ENCODE assay signal across 40 cellular contexts in genomic region chr2:192023006-192023405, GRCh38.
"Had no signal": no experiment of that assay in that cellular context is flagged by ENCODE, and none has a peak within 500 bp of the region (broad histone marks: within the 10 kb centered on the region; RNA-seq: fewer than 3 reads in every experiment).

No MANE protein-coding gene starts in this region.

- H3K4me3 Mint-ChIP-seq: activated naive CD4-positive, alpha-beta T cell treated with anti-CD3 and anti-CD28 coated beads for 36 hours; activated naive CD4-positive, alpha-beta T cell treated with anti-CD3 and anti-CD28 coated beads, Interleukin-2, amount 10 ng/mL, durations not matched to agents 7 days and 5 days; activated naive CD4-positive, alpha-beta T cell treated with anti-CD3 and anti-CD28 coated beads, Interleukin-2, amount 50 U/mL, for 24 hours; activated naive CD8-positive, alpha-beta T cell; activated naive CD8-positive, alpha-beta T cell treated with anti-CD3 and anti-CD28 coated beads for 36 hours; activated naive CD8-positive, alpha-beta T cell treated with anti-CD3 and anti-CD28 coated beads, Interleukin-2, amount 10 ng/mL, durations not matched to agents 7 days and 5 days; activated naive CD8-positive, alpha-beta T cell treated with anti-CD3 and anti-CD28 coated beads, Interleukin-2, amount 50 U/mL, for 24 hours; activated T-cell treated with anti-CD3 and anti-CD28 coated beads, Interleukin-2, amount 50 U/mL, for 24 hours; activated T-cell treated with anti-CD3 and anti-CD28 coated beads, Interleukin-2, amount 50 U/mL, for 4 hours; activated T-cell treated with anti-CD3 and anti-CD28 coated beads, Interleukin-2, amount 50 U/mL, for 72 hours; activated T-helper 1 cell treated with anti-CD3 and anti-CD28 coated beads, Interleukin-12 subunit alpha, Interleukin-12 subunit beta, Interleukin-2, Interleukin-4 antibody, amounts not matched to agents 30 ng/mL and 10 ng/mL and 1 ng/mL, durations not matched to agents 14 hours and 24 hours and 36 hours; activated T-helper 17 cell treated with anti-CD3 and anti-CD28 coated beads, Interleukin-2, amount 50 U/mL, for 72 hours; brain; central memory CD8-positive, alpha-beta T cell had no signal

- ATAC-seq: activated naive CD4-positive, alpha-beta T cell treated with anti-CD3 and anti-CD28 coated beads, Interleukin-2, amount 50 U/mL, for 72 hours; activated naive CD8-positive, alpha-beta T cell treated with anti-CD3 and anti-CD28 coated beads, Interleukin-2, amount 50 U/mL, for 24 hours; activated T-cell treated with anti-CD3 and anti-CD28 coated beads, Interleukin-2, amount 50 U/mL, for 4 hours; activated T-cell treated with anti-CD3 and anti-CD28 coated beads, Interleukin-2, amount 50 U/mL, for 72 hours; activated T-helper 17 cell treated with anti-CD3 and anti-CD28 coated beads, Interleukin-2, amount 50 U/mL, for 72 hours; body of pancreas had no signal

- H3K9me3 ChIP-seq: adrenal gland, ascending aorta, body of pancreas, breast epithelium had no signal

- H3K27me3 Mint-ChIP-seq: brain had no signal

- H3K36me3 ChIP-seq: adrenal gland, ascending aorta, brain microvascular endothelial cell, breast epithelium, cardiac muscle cell had no signal

- H3K27me3 ChIP-seq: adrenal gland, ascending aorta, body of pancreas, brain microvascular endothelial cell, breast epithelium, cardiac muscle cell had no signal

- DNase-seq: activated effector memory CD4-positive, alpha-beta T cell treated with anti-CD3 and anti-CD28 coated beads, Interleukin-2, amount 50 U/mL, for 16 hours; activated effector memory CD4-positive, alpha-beta T cell treated with Interleukin-2 at 50 U/mL for 16 hours; activated gamma-delta T cell; activated gamma-delta T cell treated with Interleukin-2 at 50 U/mL for 16 hours; activated naive CD4-positive, alpha-beta T cell; activated naive CD4-positive, alpha-beta T cell treated with anti-CD3 and anti-CD28 coated beads for 36 hours; activated naive CD4-positive, alpha-beta T cell treated with anti-CD3 and anti-CD28 coated beads, Interleukin-2, amount 10 ng/mL, durations not matched to agents 7 days and 5 days; activated naive CD4-positive, alpha-beta T cell treated with anti-CD3 and anti-CD28 coated beads, Interleukin-2, amount 50 U/mL, for 16 hours; activated naive CD4-positive, alpha-beta T cell treated with Interleukin-2 at 50 U/mL for 16 hours; activated naive CD8-positive, alpha-beta T cell treated with anti-CD3 and anti-CD28 coated beads for 36 hours; activated naive CD8-positive, alpha-beta T cell treated with anti-CD3 and anti-CD28 coated beads, Interleukin-2, amount 10 ng/mL, durations not matched to agents 7 days and 5 days; activated naive CD8-positive, alpha-beta T cell treated with anti-CD3 and anti-CD28 coated beads, Interleukin-2, amount 50 U/mL, for 24 hours; activated T-cell treated with anti-CD3 and anti-CD28 coated beads, Interleukin-2, amount 50 U/mL, for 1 hour; activated T-cell treated with anti-CD3 and anti-CD28 coated beads, Interleukin-2, amount 50 U/mL, for 24 hours; activated T-cell treated with anti-CD3 and anti-CD28 coated beads, Interleukin-2, amount 50 U/mL, for 4 hours; activated T-cell treated with anti-CD3 and anti-CD28 coated beads, Interleukin-2, amount 50 U/mL, for 48 hours; activated T-cell treated with anti-CD3 and anti-CD28 coated beads, Interleukin-2, amount 50 U/mL, for 72 hours; adrenal gland; amniotic stem cell; amygdala; anterior cingulate cortex; aorta; body of pancreas; brain microvascular endothelial cell; caudate nucleus; central memory CD4-positive, alpha-beta T cell; cerebellar nuclear complex had no signal

- H3K27ac Mint-ChIP-seq: activated naive CD4-positive, alpha-beta T cell treated with anti-CD3 and anti-CD28 coated beads for 36 hours; activated naive CD4-positive, alpha-beta T cell treated with anti-CD3 and anti-CD28 coated beads, Interleukin-2, amount 10 ng/mL, durations not matched to agents 7 days and 5 days; activated naive CD4-positive, alpha-beta T cell treated with anti-CD3 and anti-CD28 coated beads, Interleukin-2, amount 50 U/mL, for 24 hours; activated naive CD4-positive, alpha-beta T cell treated with anti-CD3 and anti-CD28 coated beads, Interleukin-2, amount 50 U/mL, for 72 hours; activated naive CD8-positive, alpha-beta T cell; activated naive CD8-positive, alpha-beta T cell treated with anti-CD3 and anti-CD28 coated beads for 36 hours; activated naive CD8-positive, alpha-beta T cell treated with anti-CD3 and anti-CD28 coated beads, Interleukin-2, amount 10 ng/mL, durations not matched to agents 7 days and 5 days; activated naive CD8-positive, alpha-beta T cell treated with anti-CD3 and anti-CD28 coated beads, Interleukin-2, amount 50 U/mL, for 24 hours; activated T-cell treated with anti-CD3 and anti-CD28 coated beads, Interleukin-2, amount 50 U/mL, for 24 hours; activated T-cell treated with anti-CD3 and anti-CD28 coated beads, Interleukin-2, amount 50 U/mL, for 72 hours; activated T-helper 1 cell treated with anti-CD3 and anti-CD28 coated beads, Interleukin-12 subunit alpha, Interleukin-12 subunit beta, Interleukin-2, Interleukin-4 antibody, amounts not matched to agents 30 ng/mL and 10 ng/mL and 1 ng/mL, durations not matched to agents 14 hours and 24 hours and 36 hours; activated T-helper 17 cell treated with anti-CD3 and anti-CD28 coated beads, Interleukin-2, amount 50 U/mL, for 72 hours; activated T-helper 2 cell treated with anti-CD3 and anti-CD28 coated beads, Interferon-gamma antibody, Interleukin-2, Interleukin-4, amounts not matched to agents 10 μg/mL and 5 μg/mL and 100 μg/mL, durations not matched to agents 14 hours and 24 hours and 36 hours; brain had no signal

- H3K4me1 Mint-ChIP-seq: activated naive CD4-positive, alpha-beta T cell treated with anti-CD3 and anti-CD28 coated beads, Interleukin-2, amount 10 ng/mL, durations not matched to agents 7 days and 5 days; activated naive CD4-positive, alpha-beta T cell treated with anti-CD3 and anti-CD28 coated beads, Interleukin-2, amount 50 U/mL, for 24 hours; activated naive CD8-positive, alpha-beta T cell treated with anti-CD3 and anti-CD28 coated beads for 36 hours; activated naive CD8-positive, alpha-beta T cell treated with anti-CD3 and anti-CD28 coated beads, Interleukin-2, amount 10 ng/mL, durations not matched to agents 7 days and 5 days; activated naive CD8-positive, alpha-beta T cell treated with anti-CD3 and anti-CD28 coated beads, Interleukin-2, amount 50 U/mL, for 24 hours; activated T-helper 17 cell treated with anti-CD3 and anti-CD28 coated beads, Interleukin-2, amount 50 U/mL, for 72 hours; central memory CD8-positive, alpha-beta T cell had no signal

- H3K36me3 Mint-ChIP-seq: activated naive CD4-positive, alpha-beta T cell treated with anti-CD3 and anti-CD28 coated beads, Interleukin-2, amount 10 ng/mL, durations not matched to agents 7 days and 5 days; activated naive CD4-positive, alpha-beta T cell treated with anti-CD3 and anti-CD28 coated beads, Interleukin-2, amount 50 U/mL, for 24 hours; activated naive CD4-positive, alpha-beta T cell treated with anti-CD3 and anti-CD28 coated beads, Interleukin-2, amount 50 U/mL, for 72 hours; activated naive CD8-positive, alpha-beta T cell; activated naive CD8-positive, alpha-beta T cell treated with anti-CD3 and anti-CD28 coated beads for 36 hours; activated naive CD8-positive, alpha-beta T cell treated with anti-CD3 and anti-CD28 coated beads, Interleukin-2, amount 10 ng/mL, durations not matched to agents 7 days and 5 days had no signal

- H3K27ac ChIP-seq: adrenal gland, ascending aorta, body of pancreas, brain microvascular endothelial cell, breast epithelium, cardiac muscle cell had no signal

- H3K9me3 Mint-ChIP-seq: activated naive CD4-positive, alpha-beta T cell treated with anti-CD3 and anti-CD28 coated beads for 36 hours; activated naive CD4-positive, alpha-beta T cell treated with anti-CD3 and anti-CD28 coated beads, Interleukin-2, amount 10 ng/mL, durations not matched to agents 7 days and 5 days; activated naive CD4-positive, alpha-beta T cell treated with anti-CD3 and anti-CD28 coated beads, Interleukin-2, amount 50 U/mL, for 24 hours; activated naive CD4-positive, alpha-beta T cell treated with anti-CD3 and anti-CD28 coated beads, Interleukin-2, amount 50 U/mL, for 72 hours; activated naive CD8-positive, alpha-beta T cell treated with anti-CD3 and anti-CD28 coated beads for 36 hours; activated naive CD8-positive, alpha-beta T cell treated with anti-CD3 and anti-CD28 coated beads, Interleukin-2, amount 10 ng/mL, durations not matched to agents 7 days and 5 days; activated T-cell treated with anti-CD3 and anti-CD28 coated beads, Interleukin-2, amount 50 U/mL, for 24 hours; activated T-cell treated with anti-CD3 and anti-CD28 coated beads, Interleukin-2, amount 50 U/mL, for 4 hours; activated T-cell treated with anti-CD3 and anti-CD28 coated beads, Interleukin-2, amount 50 U/mL, for 72 hours; activated T-helper 1 cell treated with anti-CD3 and anti-CD28 coated beads, Interleukin-12 subunit alpha, Interleukin-12 subunit beta, Interleukin-2, Interleukin-4 antibody, amounts not matched to agents 30 ng/mL and 10 ng/mL and 1 ng/mL, durations not matched to agents 14 hours and 24 hours and 36 hours; activated T-helper 17 cell treated with anti-CD3 and anti-CD28 coated beads, Interleukin-2, amount 50 U/mL, for 72 hours; activated T-helper 2 cell treated with anti-CD3 and anti-CD28 coated beads, Interferon-gamma antibody, Interleukin-2, Interleukin-4, amounts not matched to agents 10 μg/mL and 5 μg/mL and 100 μg/mL, durations not matched to agents 14 hours and 24 hours and 36 hours; brain; central memory CD8-positive, alpha-beta T cell had no signal

- H3K4me1 ChIP-seq: adrenal gland, ascending aorta, body of pancreas, breast epithelium had no signal

- H3K4me3 ChIP-seq: adrenal gland, ascending aorta, body of pancreas, breast epithelium, cardiac muscle cell had no signal

- FAIRE-seq: astrocyte, bronchial epithelial cell had no signal
